21 cellular contexts compared by ENCODE assay signal in the genomic region with DNA sequence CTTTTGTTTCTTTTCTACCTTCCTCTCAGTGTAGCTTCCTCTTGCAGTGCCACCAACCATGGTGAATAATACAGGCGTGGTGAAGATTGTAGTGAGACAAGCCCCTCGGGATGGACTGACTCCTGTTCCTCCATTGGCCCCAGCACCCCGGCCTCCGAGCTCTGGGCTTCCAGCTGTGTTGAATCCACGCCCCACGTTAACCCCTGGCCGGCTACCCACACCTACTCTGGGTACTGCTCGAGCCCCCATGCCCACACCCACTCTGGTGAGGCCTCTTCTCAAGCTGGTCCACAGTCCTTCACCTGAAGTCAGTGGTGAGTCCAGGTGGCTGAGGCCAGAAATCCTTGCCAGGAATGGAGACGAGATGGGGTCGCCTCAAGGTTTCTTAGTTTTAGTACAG. TPM values are rescaled to one million over a fixed set of nuclear protein-coding genes. Genes with fewer than 3 reads are reported as not detected.
DNase-seq lines count a peak whose midpoint lies in the region; ATAC-seq and TF ChIP-seq lines count a peak whose summit lies in the region.
"Had no signal": no experiment of that assay in that cellular context is flagged by ENCODE, and none has a peak within 500 bp of the region (broad histone marks: within the 10 kb centered on the region; RNA-seq: fewer than 3 reads in every experiment).

No MANE protein-coding gene starts in this region.

- peaks cover 5% of the 10 kb centered on the region for H3K36me3 Mint-ChIP-seq in IgD-negative memory B cell
- H3K36me3 Mint-ChIP-seq in dendritic cell treated with granulocyte-macrophage colony-stimulating factor and Interleukin-4, amounts not matched to agents 40 ng/mL and 50 ng/mL, for 4 days (ENCODE audit: low read depth) = peaks cover 89% of the 10 kb centered on the region

- no peak overlapping the region for H3K4me3 Mint-ChIP-seq in IgD-negative memory B cell
- no peak overlapping the region for H3K4me3 Mint-ChIP-seq in dendritic cell treated with granulocyte-macrophage colony-stimulating factor and Interleukin-4, amounts not matched to agents 40 ng/mL and 50 ng/mL, for 4 days

- intact Hi-C loops in dendritic cell treated with granulocyte-macrophage colony-stimulating factor and Interleukin-4, amounts not matched to agents 40 ng/mL and 50 ng/mL, for 4 days (cut with micrococcal nuclease) = no loop called here
- intact Hi-C loops in sciatic nerve (cut with DNase I) = no loop called here

- no peak overlapping the region for H3K4me2 ChIP-seq in osteoblast (ENCODE audit: insufficient read depth, low read length)
- H3K4me2 ChIP-seq: KMS-11 had no signal

- TF ChIP-seq CTCF in RWPE1 (conservative IDR thresholded peaks at IDR 0.05; ENCODE audit: low read depth) (no peak), osteoblast (IDR thresholded peaks at IDR 0.05; ENCODE audit: extremely low read depth, low read depth, low read length) (no peak)

- peaks cover 41% of the 10 kb centered on the region for H3K79me2 ChIP-seq in osteoblast (ENCODE audit: insufficient read depth, low read length)

- peaks cover 22% of the 10 kb centered on the region for H4K20me1 ChIP-seq in osteoblast (ENCODE audit: insufficient read depth, low read length)

- H3K27me3 Mint-ChIP-seq in IgD-negative memory B cell = no peaks in the 10 kb centered on the region
- no peaks in the 10 kb centered on the region for H3K27me3 Mint-ChIP-seq in dendritic cell treated with granulocyte-macrophage colony-stimulating factor and Interleukin-4, amounts not matched to agents 40 ng/mL and 50 ng/mL, for 4 days

- H3K27ac ChIP-seq in RWPE1 = peak overlapping the region; percentile 6; the same call in 1 of the 2 replicates
- no peak overlapping the region for H3K27ac ChIP-seq in osteoblast (ENCODE audit: low read depth, low read length)
- H3K27ac ChIP-seq: C4-2B, KMS-11 had no signal

- H3K9me3 ChIP-seq in osteoblast (ENCODE audit: low read depth, low read length) = no peaks in the 10 kb centered on the region

- POLR2A ChIA-PET in RWPE1 (lab: Yijun Ruan, JAX; ENCODE audit: low non-redundant PET) = no interaction called here

- no peaks in the 10 kb centered on the region for H3K4me1 ChIP-seq in osteoblast (ENCODE audit: insufficient read depth, low read length)

- H3K4me1 Mint-ChIP-seq in IgD-negative memory B cell = peaks cover 5 to 14% (median 5%) of the 10 kb centered on the region in 3 donors
- peaks cover 75% of the 10 kb centered on the region for H3K4me1 Mint-ChIP-seq in dendritic cell treated with granulocyte-macrophage colony-stimulating factor and Interleukin-4, amounts not matched to agents 40 ng/mL and 50 ng/mL, for 4 days (ENCODE audit: low read depth)

- CTCF ChIA-PET in RWPE1 (lab: Yijun Ruan, JAX) = interaction anchor here (0.5 to 1.0 kb wide), 2 partner anchors 34 to 85 kb away, joined by 3 to 9 read pairs; no protein-coding TSS in a partner anchor

- no peak overlapping the region for H2AFZ ChIP-seq in osteoblast (ENCODE audit: low read length)

- peaks cover 82% of the 10 kb centered on the region for H3K36me3 ChIP-seq in osteoblast (ENCODE audit: insufficient read depth, low read length)

- no peak for ATAC-seq in sciatic nerve
- ATAC-seq in GM21737 (IDR thresholded peaks at IDR 0.05; ENCODE audit: unreplicated experiment) = no peak
- ATAC-seq in HG02981 (IDR thresholded peaks at IDR 0.05; ENCODE audit: unreplicated experiment) = no peak

- H3K4me3 ChIP-seq in osteoblast (ENCODE audit: insufficient read depth, low read length) = no peak overlapping the region

- no peak for DNase-seq in RWPE1 (ENCODE audit: low spot score)
- DNase-seq in osteoblast (ENCODE audit: insufficient read length, low spot score, missing footprints) = peak; percentile 75
- DNase-seq in sciatic nerve (ENCODE audit: low spot score) = no peak
- no peak for DNase-seq in NCI-H2029 treated with DMSO at 0.1 percent for 48 hours (lab: John Stamatoyannopoulos, UW)
- DNase-seq: ACHN, AML-193, DMS79 treated with DMSO at 0.1 percent for 48 hours, MV-4-11, NCI-H1694 treated with DMSO at 0.1 percent for 48 hours, NCI-H2107, NCI-H510A treated with DMSO at 0.1 percent for 48 hours, NCI-H774, OCI-M1, RPMI8226, SIG-M5 had no signal

- H3K27ac Mint-ChIP-seq in IgD-negative memory B cell = peak overlapping the region in 2 of 3 donors; percentile 69 to 82
- H3K27ac Mint-ChIP-seq in dendritic cell treated with granulocyte-macrophage colony-stimulating factor and Interleukin-4, amounts not matched to agents 40 ng/mL and 50 ng/mL, for 4 days = peak overlapping the region; percentile 96

- H3K9me3 Mint-ChIP-seq in IgD-negative memory B cell = no peaks in the 10 kb centered on the region
- H3K9me3 Mint-ChIP-seq in dendritic cell treated with granulocyte-macrophage colony-stimulating factor and Interleukin-4, amounts not matched to agents 40 ng/mL and 50 ng/mL, for 4 days = no peaks in the 10 kb centered on the region

- H3K27me3 ChIP-seq in osteoblast (ENCODE audit: insufficient read depth, low read length) = no peaks in the 10 kb centered on the region

RNA-seq across cellular contexts. Expression of gene SRCAP, which starts 23.9 kb away (rescaled TPM):
- polyA plus RNA-seq in IgD-negative memory B cell = 32.6 TPM
- 16.3 and 19.2 TPM in 2 replicates for total RNA-seq in osteoblast
- total RNA-seq in sciatic nerve = 59.3 TPM

RNA-seq across cellular contexts. Expression of gene PHKG2, which starts 25.3 kb away (rescaled TPM):
- polyA plus RNA-seq in IgD-negative memory B cell = 36.7 TPM
- total RNA-seq in osteoblast = 20.3 and 25.0 TPM in 2 replicates
- total RNA-seq in sciatic nerve = 21.3 TPM

RNA-seq across cellular contexts. Expression of gene CFAP119, which starts 38.9 kb away (rescaled TPM):
- polyA plus RNA-seq in IgD-negative memory B cell = 0.63 TPM
- total RNA-seq in osteoblast (2.4 and 2.9 TPM in 2 replicates), sciatic nerve (5.5 TPM)

RNA-seq across cellular contexts. Expression of gene RNF40, which starts 39.2 kb away (rescaled TPM):
- 56.0 TPM for polyA plus RNA-seq in IgD-negative memory B cell
- total RNA-seq in osteoblast (63.1 and 88.3 TPM in 2 replicates), sciatic nerve (92.9 TPM)
